ENCODE assay signal across 1 cellular context in genomic region chr9:135471751-135472640, GRCh38.
TF ChIP-seq lines count a peak whose summit lies in the region.

No MANE protein-coding gene starts in this region.

TF ChIP-seq in IMR-90, 13 proteins besides CTCF, POLR2A, EP300 and RAD21:
- TF ChIP-seq MAZ (IDR thresholded peaks at IDR 0.05; ENCODE audit: borderline replicate concordance, low read depth, low read length) = no peak
- TF ChIP-seq RCOR1 (IDR thresholded peaks at IDR 0.05; ENCODE audit: insufficient replicate concordance, low read length) = no peak
- TF ChIP-seq CEBPB (IDR thresholded peaks at IDR 0.05; ENCODE audit: low read depth, low read length) = no peak
- TF ChIP-seq MAFK (IDR thresholded peaks at IDR 0.05; ENCODE audit: low read depth, low read length) = no peak
- TF ChIP-seq USF2 (IDR thresholded peaks at IDR 0.05; ENCODE audit: low read depth, low read length) = no peak
- no peak for TF ChIP-seq RFX5 (IDR thresholded peaks at IDR 0.05; ENCODE audit: low read depth, low read length)
- no peak for TF ChIP-seq CHD1 (IDR thresholded peaks at IDR 0.05; ENCODE audit: low read depth, low read length)
- no peak for TF ChIP-seq FOS (IDR thresholded peaks at IDR 0.05; ENCODE audit: low read depth, low read length)
- TF ChIP-seq SMC3 (IDR thresholded peaks at IDR 0.05; ENCODE audit: low read depth, low read length) = no peak
- TF ChIP-seq MXI1 (IDR thresholded peaks at IDR 0.05; ENCODE audit: borderline replicate concordance, low read depth, low read length) = no peak
- TF ChIP-seq ELK1 (IDR thresholded peaks at IDR 0.05; ENCODE audit: borderline replicate concordance, low read depth, low read length) = no peak
- TF ChIP-seq NFE2L2 (IDR thresholded peaks at IDR 0.05; ENCODE audit: low read depth, low read length) = no peak
- no peak for TF ChIP-seq BHLHE40 (IDR thresholded peaks at IDR 0.05; ENCODE audit: low read depth, low read length)
TF ChIP-seq in IMR-90: peak in this region for 0.
